Comparison of ENCODE assay signal across 10 cellular contexts in genomic region chr20:50663095-50663821, GRCh38. TPM values are rescaled to one million over a fixed set of nuclear protein-coding genes. Genes with fewer than 3 reads are reported as not detected.
DNase-seq lines count a peak whose midpoint lies in the region; ATAC-seq and TF ChIP-seq lines count a peak whose summit lies in the region.
"Had no signal": no experiment of that assay in that cellular context is flagged by ENCODE, and none has a peak within 500 bp of the region (broad histone marks: within the 10 kb centered on the region; RNA-seq: fewer than 3 reads in every experiment).

No MANE protein-coding gene starts in this region.

- H3K27ac Mint-ChIP-seq in MCF 10A (ENCODE audit: low read depth, unreplicated experiment): peak overlapping the region; percentile 53
- H3K27ac Mint-ChIP-seq in neural progenitor cell: peak overlapping the region; percentile 68
- no peak overlapping the region for H3K27ac Mint-ChIP-seq in immature natural killer cell
- H3K27ac Mint-ChIP-seq: dendritic cell treated with granulocyte-macrophage colony-stimulating factor and Interleukin-4, amounts not matched to agents 40 ng/mL and 50 ng/mL, for 4 days had no signal

- H3K9me3 Mint-ChIP-seq in MCF 10A (ENCODE audit: unreplicated experiment): no peaks in the 10 kb centered on the region
- H3K9me3 Mint-ChIP-seq in neural progenitor cell: no peaks in the 10 kb centered on the region
- no peaks in the 10 kb centered on the region for H3K9me3 Mint-ChIP-seq in immature natural killer cell
- H3K9me3 Mint-ChIP-seq: dendritic cell treated with granulocyte-macrophage colony-stimulating factor and Interleukin-4, amounts not matched to agents 40 ng/mL and 50 ng/mL, for 4 days had no signal

- no peaks in the 10 kb centered on the region for H3K36me3 ChIP-seq in GM06990 (ENCODE audit: control insufficient read depth, insufficient read depth, low read length)
- no peaks in the 10 kb centered on the region for H3K36me3 ChIP-seq in neural progenitor cell

- CTCF ChIA-PET in MCF 10A (lab: Yijun Ruan, JAX): interaction anchor here (0.5 to 4.0 kb wide), 39 partner anchors 9 to 1415 kb away, joined by 3 to 71 read pairs (median 5); partner anchors contain the start of genes DPM1 and RIPOR3

- H3K36me3 Mint-ChIP-seq in MCF 10A (ENCODE audit: insufficient read depth, unreplicated experiment) (no peaks in the 10 kb centered on the region), neural progenitor cell (no peaks in the 10 kb centered on the region), immature natural killer cell (no peaks in the 10 kb centered on the region)

- no peak overlapping the region for H3K4me2 ChIP-seq in neural progenitor cell

- no peak for DNase-seq in GM06990 (ENCODE audit: extremely low read depth, insufficient read length)
- DNase-seq in NCI-H2171 (lab: John Stamatoyannopoulos, UW): peak; percentile 24
- DNase-seq in MCF 10A (ENCODE audit: unreplicated experiment): peak; percentile 84
- no peak for DNase-seq in neural progenitor cell (ENCODE audit: low spot score)
- DNase-seq in immature natural killer cell: no peak

- peaks cover 21% of the 10 kb centered on the region for H3K4me1 Mint-ChIP-seq in MCF 10A (ENCODE audit: insufficient read depth, unreplicated experiment)
- H3K4me1 Mint-ChIP-seq in neural progenitor cell: peaks cover 27% of the 10 kb centered on the region
- H3K4me1 Mint-ChIP-seq in immature natural killer cell: no peaks in the 10 kb centered on the region

- peak; percentile 8 for TF ChIP-seq CTCF in GM06990 (IDR thresholded peaks at IDR 0.05; ENCODE audit: insufficient read depth, low read length, poor library complexity, severe bottlenecking)
- TF ChIP-seq CTCF in MCF 10A (IDR thresholded peaks at IDR 0.05; ENCODE audit: unreplicated experiment): peak; percentile 60
- TF ChIP-seq CTCF in neural progenitor cell (IDR thresholded peaks at IDR 0.05): no peak

- no peak overlapping the region for H3K27ac ChIP-seq in neural progenitor cell

- no peak overlapping the region for H2AFZ ChIP-seq in neural progenitor cell (replicated peaks)

- no peak for ATAC-seq in HG02571 (IDR thresholded peaks at IDR 0.05; ENCODE audit: unreplicated experiment)
- ATAC-seq in HG03095 (IDR thresholded peaks at IDR 0.05; ENCODE audit: unreplicated experiment): no peak
- no peak for ATAC-seq in HG03280 (IDR thresholded peaks at IDR 0.05; ENCODE audit: unreplicated experiment)

- H3K4me3 Mint-ChIP-seq in MCF 10A (ENCODE audit: unreplicated experiment) (no peak overlapping the region), neural progenitor cell (no peak overlapping the region), immature natural killer cell (no peak overlapping the region)
- H3K4me3 Mint-ChIP-seq: dendritic cell treated with granulocyte-macrophage colony-stimulating factor and Interleukin-4, amounts not matched to agents 40 ng/mL and 50 ng/mL, for 4 days had no signal

- no TSS peak for BruUV-seq in MCF 10A (replicated peaks; lab: Mats Ljungman, UMichigan)

- peaks cover 13% of the 10 kb centered on the region for H3F3A ChIP-seq in neural progenitor cell (ENCODE audit: low read depth)

- no peak overlapping the region for H3K9ac ChIP-seq in neural progenitor cell

- H3K4me1 ChIP-seq in neural progenitor cell: no peaks in the 10 kb centered on the region

- no peaks in the 10 kb centered on the region for H3K79me2 ChIP-seq in neural progenitor cell (ENCODE audit: low read depth)

- H3K4me3 ChIP-seq in GM06990 (replicated peaks; ENCODE audit: low read depth, low read length): no peak overlapping the region
- no peak overlapping the region for H3K4me3 ChIP-seq in neural progenitor cell

- no peaks in the 10 kb centered on the region; the same call in 1 of the 2 replicates for H3K27me3 ChIP-seq in GM06990 (replicated peaks; ENCODE audit: control insufficient read depth, insufficient read depth, low read length)
- no peaks in the 10 kb centered on the region for H3K27me3 ChIP-seq in neural progenitor cell

- no peaks in the 10 kb centered on the region for H4K20me1 ChIP-seq in neural progenitor cell (ENCODE audit: low read depth)

- POLR2A ChIA-PET in MCF 10A (lab: Yijun Ruan, JAX): interaction anchor here (0.6 to 7.7 kb wide), 27 partner anchors 9 to 319 kb away, joined by 3 to 104 read pairs (median 4); partner anchors contain the start of genes BCAS4 and PARD6B

- H3K9me3 ChIP-seq in neural progenitor cell (ENCODE audit: low read depth): no peaks in the 10 kb centered on the region

- intact Hi-C loops in MCF 10A (cut with micrococcal nuclease): loop anchor here (1.0 kb wide), 3 partner anchors 81 to 125 kb away; no protein-coding TSS in a partner anchor

- H3K27me3 Mint-ChIP-seq in MCF 10A (ENCODE audit: insufficient read depth, unreplicated experiment): no peaks in the 10 kb centered on the region
- H3K27me3 Mint-ChIP-seq in neural progenitor cell (ENCODE audit: insufficient read depth, low read depth): peaks cover 21% of the 10 kb centered on the region
- H3K27me3 Mint-ChIP-seq in immature natural killer cell (ENCODE audit: low read depth in 3 of 3): peaks cover 0 to 4% (median 1%) of the 10 kb centered on the region in 3 donors

RNA-seq across cellular contexts. Expression of gene RIPOR3, which starts 28.1 kb away (rescaled TPM):
- total RNA-seq in MCF 10A (2022): not detected in 2 replicates
- 1.2 and 3.7 TPM in 2 replicates for total RNA-seq in neural progenitor cell (ENCODE audit: low replicate concordance)
- polyA plus RNA-seq in immature natural killer cell: 1 to 10 TPM in 2 of 3 donors, under 1 TPM in 1; 0.41 to 1.2 (median 1.0) TPM
- total RNA-seq: T-helper 1 cell treated with Interleukin-12 subunit alpha and Interleukin-12 subunit beta and Interleukin-4 antibody, amounts not matched to agents 30 ng/mL and 1 ng/mL, for 36 hours had no signal

Comparison
In these comparisons a context has a peak if more than half of its experiments do, and no peak if none do; other contexts are left out.
1. DNase-seq: peak in NCI-H2171 (single experiment) and MCF 10A (single experiment); none in GM06990 (single experiment), neural progenitor cell (single experiment) and immature natural killer cell (0 of 3).
2. H3K27ac Mint-ChIP-seq: peak in MCF 10A (single experiment) and neural progenitor cell (single experiment); none in immature natural killer cell (0 of 6).